14 cellular contexts compared by ENCODE assay signal in the genomic region with DNA sequence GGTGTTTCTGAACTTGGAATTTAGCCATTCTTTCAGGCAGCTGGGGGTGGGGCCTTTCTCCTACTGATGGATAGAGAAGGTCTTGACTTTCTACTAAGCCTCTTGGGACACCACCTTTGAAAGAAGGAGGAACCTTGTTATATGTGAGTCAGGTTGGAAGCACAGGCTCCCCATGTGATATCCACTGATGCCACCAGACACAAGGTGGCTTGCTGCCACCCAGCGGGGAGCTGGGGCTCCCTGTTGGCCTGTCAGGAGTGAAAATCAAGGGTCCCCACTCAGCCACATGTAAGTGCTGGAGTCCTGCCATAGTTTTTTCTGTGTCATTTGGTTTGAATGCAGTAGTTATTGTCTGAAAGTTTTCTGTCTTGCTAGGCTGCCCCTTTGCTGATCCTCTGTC.
DNase-seq lines count a peak whose midpoint lies in the region; ATAC-seq, FAIRE-seq and TF ChIP-seq lines count a peak whose summit lies in the region.
"Had no signal": no experiment of that assay in that cellular context is flagged by ENCODE, and none has a peak within 500 bp of the region (broad histone marks: within the 10 kb centered on the region; RNA-seq: fewer than 3 reads in every experiment).

No MANE protein-coding gene starts in this region.

- H3K4ac ChIP-seq in mesendoderm (ENCODE audit: low read depth, low read length): no peak overlapping the region

- H3K56ac ChIP-seq in mesendoderm (ENCODE audit: low read length): no peak overlapping the region

- H3K4me3 ChIP-seq in right atrium auricular region (no peak overlapping the region), bronchial epithelial cell (ENCODE audit: low read depth, low read length) (no peak overlapping the region), lower leg skin (ENCODE audit: low read depth, poor library complexity, severe bottlenecking) (no peak overlapping the region), mesendoderm (ENCODE audit: low read length) (no peak overlapping the region)
- H3K4me3 ChIP-seq: SK-N-MC had no signal

- WGBS in lower leg skin, 2 donors: 69 to 100% methylated on average over 1 of the region's 1 CpG
- no CpG with 5 or more reads among the region's 1 CpG for WGBS in mesendoderm (ENCODE audit: extremely low coverage, insufficient coverage, low lambda C conversion rate)

- no peak overlapping the region for H3K18ac ChIP-seq in mesendoderm (ENCODE audit: low read length)

- ATAC-seq in left cardiac atrium: no peak
- no peak for ATAC-seq in HG03457 (IDR thresholded peaks at IDR 0.05; ENCODE audit: unreplicated experiment)

- no peak overlapping the region for H3K4me2 ChIP-seq in mesendoderm (ENCODE audit: low read length)

- TF ChIP-seq POLR2A in lower leg skin (IDR thresholded peaks at IDR 0.05): no peak

- H3K79me2 ChIP-seq in mesendoderm (ENCODE audit: control insufficient read depth, insufficient read depth, low read length): no peaks in the 10 kb centered on the region

- no peak overlapping the region for H3K9ac ChIP-seq in mesendoderm (ENCODE audit: low read length)

- H2BK120ac ChIP-seq in mesendoderm (ENCODE audit: low read depth, low read length): no peak overlapping the region

- peak; percentile 18 for DNase-seq in right atrium auricular region (ENCODE audit: low spot score)
- no peak for DNase-seq in left cardiac atrium
- DNase-seq in NCI-H345 (lab: John Stamatoyannopoulos, UW): peak; percentile 61
- DNase-seq in bronchial epithelial cell (ENCODE audit: low read depth): no peak
- no peak for DNase-seq in lower leg skin (ENCODE audit: low spot score in 2 of 2)
- DNase-seq in NCI-H187 treated with DMSO at 0.1 percent for 48 hours (lab: John Stamatoyannopoulos, UW): no peak
- no peak for DNase-seq in mesendoderm
- DNase-seq: activated CD4-positive, alpha-beta T cell treated with anti-CD3 and anti-CD28 coated beads, Interleukin-2, amount 50 U/mL, for 48 hours; kidney; NCI-H1048; stimulated activated CD4-positive, alpha-beta T cell treated with anti-CD3 and anti-CD28 coated beads, Interleukin-4, amount 100 ng/mL, for 1 hour had no signal

- no peaks in the 10 kb centered on the region for H3K79me1 ChIP-seq in mesendoderm (ENCODE audit: low read length)

- H3K9me3 ChIP-seq in right atrium auricular region: no peaks in the 10 kb centered on the region

- no peak overlapping the region for H3K23ac ChIP-seq in mesendoderm (ENCODE audit: low read length)

- no peak for TF ChIP-seq CTCF in right atrium auricular region (IDR thresholded peaks at IDR 0.05)
- peak; percentile 26 for TF ChIP-seq CTCF in bronchial epithelial cell (IDR thresholded peaks at IDR 0.05; ENCODE audit: insufficient read depth, low read length, severe bottlenecking)
- TF ChIP-seq CTCF in lower leg skin (IDR thresholded peaks at IDR 0.05): no peak

- H3K36me3 ChIP-seq in right atrium auricular region: no peaks in the 10 kb centered on the region
- H3K36me3 ChIP-seq in bronchial epithelial cell (ENCODE audit: control insufficient read depth, insufficient read depth, low read length): no peaks in the 10 kb centered on the region
- H3K36me3 ChIP-seq in mesendoderm (ENCODE audit: control insufficient read depth, insufficient read depth, low read length): no peaks in the 10 kb centered on the region

- no peak overlapping the region for H2AK5ac ChIP-seq in mesendoderm (ENCODE audit: low read length)

- FAIRE-seq in bronchial epithelial cell (lab: Jason Lieb, UNC): no peak
- FAIRE-seq: kidney had no signal

- no peak overlapping the region for H2BK15ac ChIP-seq in mesendoderm (replicated peaks; ENCODE audit: low read depth)

- H3K27me3 ChIP-seq in right atrium auricular region (no peaks in the 10 kb centered on the region), bronchial epithelial cell (ENCODE audit: control insufficient read depth, insufficient read depth, low read length) (no peaks in the 10 kb centered on the region), mesendoderm (ENCODE audit: insufficient read depth, low read length, poor library complexity) (no peaks in the 10 kb centered on the region)

- no peak overlapping the region for H4K8ac ChIP-seq in mesendoderm (ENCODE audit: low read depth, low read length)

- intact Hi-C loops in left cardiac atrium (cut with DNase I) (loop anchor here in 1 of 2 donors (10.0 kb wide), 1 partner anchor 761 kb away; no protein-coding TSS in a partner anchor), lower leg skin (cut with DNase I; ENCODE audit: low total_unique reads) (no loop called here)

- H3K27ac ChIP-seq in right atrium auricular region (no peak overlapping the region), mesendoderm (ENCODE audit: low read depth, low read length) (no peak overlapping the region)
- H3K27ac ChIP-seq: epithelial cell of prostate, SK-N-MC had no signal

- H3K4me1 ChIP-seq in right atrium auricular region: no peaks in the 10 kb centered on the region
- H3K4me1 ChIP-seq in mesendoderm (ENCODE audit: control insufficient read depth, low read depth, low read length): no peaks in the 10 kb centered on the region

- no peak overlapping the region for H2BK5ac ChIP-seq in mesendoderm (ENCODE audit: low read length)

- no peak overlapping the region for H4K5ac ChIP-seq in mesendoderm (ENCODE audit: low read length)

Comparison
In these comparisons a context has a peak if more than half of its experiments do, and no peak if none do; other contexts are left out.
1. DNase-seq: peak in right atrium auricular region (single experiment) and NCI-H345 (single experiment); none in left cardiac atrium (single experiment), bronchial epithelial cell (single experiment), lower leg skin (0 of 2), NCI-H187 treated with DMSO at 0.1 percent for 48 hours (single experiment) and mesendoderm (single experiment).